ENCODE assay signal across 17 cellular contexts in genomic region chr17:66612993-66613392, GRCh38.
"Had no signal": no experiment of that assay in that cellular context is flagged by ENCODE, and none has a peak within 500 bp of the region (broad histone marks: within the 10 kb centered on the region; RNA-seq: fewer than 3 reads in every experiment).

No MANE protein-coding gene starts in this region.

- H3K27me3 ChIP-seq: ovary, right atrium auricular region, right lobe of liver, tibial nerve, uterus had no signal

- H3K4me1 ChIP-seq: left ventricle myocardium inferior, right atrium auricular region, right lobe of liver, uterus had no signal

- H3K4me3 ChIP-seq: left ventricle myocardium inferior, mucosa of descending colon, ovary, right atrium auricular region, right lobe of liver, smooth muscle cell, tibial nerve, uterus had no signal

- H3K36me3 ChIP-seq: left ventricle myocardium inferior, ovary, right atrium auricular region, right lobe of liver, uterus had no signal

- DNase-seq: islet precursor cell; left ventricle myocardium inferior; midbrain; mucosa of descending colon; naive thymus-derived CD4-positive, alpha-beta T cell; ovary; right lobe of liver; stimulated activated CD4-positive, alpha-beta T cell treated with anti-CD3 and anti-CD28 coated beads, Interleukin-1b, Interleukin-23, amount 100 ng/mL, for 48 hours; stimulated activated CD4-positive, alpha-beta T cell treated with anti-CD3 and anti-CD28 coated beads, Interleukin-2, amount 100 ng/mL, for 48 hours; stimulated activated CD4-positive, alpha-beta T cell treated with anti-CD3 and anti-CD28 coated beads, Interleukin-4, amount 100 ng/mL, for 4 hours; stimulated activated CD8-positive, alpha-beta memory T cell treated with anti-CD3 and anti-CD28 coated beads, Interleukin-4, amount 100 ng/mL, for 48 hours; stimulated activated naive CD4-positive, alpha-beta T cell treated with Interleukin-2 at 50 U/mL for 16 hours; stimulated activated naive CD8-positive, alpha-beta T cell treated with anti-CD3 and anti-CD28 coated beads, Interleukin-15, amount 100 ng/mL, for 72 hours; uterus had no signal

- H3K9me3 ChIP-seq: ovary, right atrium auricular region, right lobe of liver, uterus had no signal

- H3K4me2 ChIP-seq: smooth muscle cell had no signal

- H3K27ac ChIP-seq: left ventricle myocardium inferior, ovary, right atrium auricular region, right lobe of liver, tibial nerve, uterus had no signal
